ENCODE assay signal across 36 cellular contexts in genomic region chr1:199937161-199937560, GRCh38.
A peak's percentile ranks its signal among the peaks of the same experiment; 100 is the strongest.
DNase-seq lines count a peak whose midpoint lies in the region; ATAC-seq, FAIRE-seq and TF ChIP-seq lines count a peak whose summit lies in the region.
"Had no signal": no experiment of that assay in that cellular context is flagged by ENCODE, and none has a peak within 500 bp of the region (broad histone marks: within the 10 kb centered on the region; RNA-seq: fewer than 3 reads in every experiment).

No MANE protein-coding gene starts in this region.

- WGBS in HepG2 (ENCODE audit: low lambda C conversion rate), result 54% methylated on average over 4 of the region's 4 CpGs
- 95% methylated on average over 4 of the region's 4 CpGs for WGBS in right lobe of liver (ENCODE audit: insufficient coverage, low coverage, low lambda C conversion rate, missing lambda C conversion rate)
- 93% methylated on average over 4 of the region's 4 CpGs for WGBS in A549 (ENCODE audit: missing lambda C conversion rate)
- 4% methylated on average over 4 of the region's 4 CpGs for WGBS in K562 (ENCODE audit: insufficient coverage, low coverage, missing lambda C conversion rate)
- WGBS in testis, 2 donors, result 85 to 90% methylated on average over 4 of the region's 4 CpGs

- TF ChIP-seq RAD21 in HepG2 (CRISPR knock-in tag; IDR thresholded peaks at IDR 0.05) (no peak), A549 (conservative IDR thresholded peaks at IDR 0.05 in 1 of 2, IDR thresholded peaks at IDR 0.05 in 1 of 2) (no peak), K562 (CRISPR knock-in tag; conservative IDR thresholded peaks at IDR 0.05 in 1 of 2, IDR thresholded peaks at IDR 0.05 in 1 of 2) (no peak)

- no peaks in the 10 kb centered on the region for H3K9me2 ChIP-seq in PC-3 (replicated peaks; ENCODE audit: low read length)

- no peak for TF ChIP-seq EP300 in HepG2 (IDR thresholded peaks at IDR 0.05; ENCODE audit: low read depth in 2 of 2, low read length in 2 of 2)
- no peak for TF ChIP-seq EP300 in HepG2 (CRISPR knock-in tag; IDR thresholded peaks at IDR 0.05; ENCODE audit: borderline replicate concordance)
- TF ChIP-seq EP300 in A549 (IDR thresholded peaks at IDR 0.05), result no peak
- TF ChIP-seq EP300 in K562 (IDR thresholded peaks at IDR 0.05; ENCODE audit: low read length), result no peak

- no peaks in the 10 kb centered on the region for H3K9me3 Mint-ChIP-seq in activated naive CD8-positive, alpha-beta T cell treated with anti-CD3 and anti-CD28 coated beads, Interleukin-2, amount 50 U/mL, for 24 hours
- H3K9me3 Mint-ChIP-seq: CD14-positive monocyte; CD4-positive, alpha-beta T cell; CD8-positive, alpha-beta memory T cell; CD8-positive, alpha-beta T cell had no signal

- H3K36me3 Mint-ChIP-seq in activated naive CD8-positive, alpha-beta T cell treated with anti-CD3 and anti-CD28 coated beads, Interleukin-2, amount 50 U/mL, for 24 hours (ENCODE audit: low read depth), result no peaks in the 10 kb centered on the region
- H3K36me3 Mint-ChIP-seq: CD14-positive monocyte; CD4-positive, alpha-beta memory T cell; CD4-positive, CD25-positive, alpha-beta regulatory T cell; CD8-positive, alpha-beta memory T cell; CD8-positive, alpha-beta T cell had no signal

- H3K27me3 ChIP-seq in HepG2 (ENCODE audit: control insufficient read depth in 1 of 2, insufficient read depth in 2 of 2, low read length in 2 of 2), result no peaks in the 10 kb centered on the region
- H3K27me3 ChIP-seq in right lobe of liver, result no peaks in the 10 kb centered on the region
- H3K27me3 ChIP-seq in PC-3 (ENCODE audit: low read length), result no peaks in the 10 kb centered on the region
- peaks cover 0 to 2% of the 10 kb centered on the region in 2 experiments; a peak in 3 of 5 replicates for H3K27me3 ChIP-seq in K562 (ENCODE audit: control insufficient read depth in 2 of 2, insufficient read depth in 2 of 2, low read length in 2 of 2)
- H3K27me3 ChIP-seq in testis, result no peaks in the 10 kb centered on the region
- H3K27me3 ChIP-seq: BE2C; BLaER1; BLaER1 treated with 17β-estradiol and CSF1 and Interleukin-3, amounts not matched to agents 10 nM and 100 nM had no signal

- H2AFZ ChIP-seq in HepG2 (ENCODE audit: low read length) (no peak overlapping the region), PC-3 (ENCODE audit: low read length) (no peak overlapping the region), K562 (ENCODE audit: low read depth, low read length) (no peak overlapping the region)

- BruUV-seq in HepG2 (replicated peaks; lab: Mats Ljungman, UMichigan) (no TSS peak), PC-3 (replicated peaks; lab: Mats Ljungman, UMichigan) (no TSS peak), K562 (replicated peaks; lab: Mats Ljungman, UMichigan) (no TSS peak)

- intact Hi-C loops in HepG2 (cut with micrococcal nuclease; ENCODE audit: unreplicated experiment), result no loop called here
- intact Hi-C loops in right lobe of liver (cut with DNase I), result no loop called here
- intact Hi-C loops in PC-3 (cut with micrococcal nuclease), result no loop called here
- intact Hi-C loops in K562 (cut with micrococcal nuclease), result no loop called here
- intact Hi-C loops in testis (cut with DNase I; ENCODE audit: low total_unique reads), result no loop called here

- CTCF ChIA-PET in HepG2 (lab: Yijun Ruan, JAX; ENCODE audit: low intra/inter-chr PET ratio, low total read pairs), result no interaction called here
- CTCF ChIA-PET in A549 (lab: Yijun Ruan, JAX), result interaction anchor here (0.6 to 1.1 kb wide), 5 partner anchors 13 to 404 kb away, joined by 3 to 4 read pairs (median 3); no protein-coding TSS in a partner anchor
- CTCF ChIA-PET in PC-3 (lab: Charles Lee), result no interaction called here
- CTCF ChIA-PET in K562 (lab: Yijun Ruan, JAX; ENCODE audit: low intra/inter-chr PET ratio), result no interaction called here

- POLR2A ChIA-PET in HepG2 (lab: Yijun Ruan, JAX), result no interaction called here
- POLR2A ChIA-PET in A549 (lab: Yijun Ruan, JAX), result no interaction called here
- POLR2A ChIA-PET in PC-3 (lab: Charles Lee; ENCODE audit: unreplicated experiment), result interaction anchor here (0.5 kb wide), 1 partner anchor 13 kb away, joined by 4 read pairs; no protein-coding TSS in a partner anchor
- POLR2A ChIA-PET in K562 (lab: Yijun Ruan, JAX), result no interaction called here

- H3K4me1 ChIP-seq in HepG2 (ENCODE audit: insufficient read depth, low read length) (no peaks in the 10 kb centered on the region), right lobe of liver (no peaks in the 10 kb centered on the region), A549 (peaks cover 10% of the 10 kb centered on the region; the same call in 2 of the 3 replicates), PC-3 (ENCODE audit: insufficient read depth, low read length) (peaks cover 13% of the 10 kb centered on the region), K562 (replicated peaks in 1 of 2; ENCODE audit: control insufficient read depth in 2 of 2, insufficient read depth in 2 of 2, low read length in 2 of 2) (no peaks in the 10 kb centered on the region), testis (no peaks in the 10 kb centered on the region)
- H3K4me1 ChIP-seq: BE2C, BLaER1, Caco-2 had no signal

- H3K4me3 ChIP-seq in HepG2 (replicated peaks in 1 of 3; ENCODE audit: insufficient read depth in 1 of 3, low read depth in 2 of 3, low read length in 3 of 3) (no peak overlapping the region), right lobe of liver (no peak overlapping the region), A549 (no peak overlapping the region), PC-3 (ENCODE audit: low read length) (no peak overlapping the region), K562 (no peak overlapping the region), testis (no peak overlapping the region)
- H3K4me3 ChIP-seq: BLaER1; BLaER1 treated with 17β-estradiol and CSF1 and Interleukin-3, amounts not matched to agents 10 nM and 100 nM had no signal

- H3K79me2 ChIP-seq in HepG2 (ENCODE audit: insufficient read depth, low read length) (no peaks in the 10 kb centered on the region), PC-3 (ENCODE audit: low read length) (no peaks in the 10 kb centered on the region), K562 (ENCODE audit: control insufficient read depth, insufficient read depth, low read length) (no peaks in the 10 kb centered on the region)

- no peak for ATAC-seq in HepG2
- ATAC-seq in right lobe of liver, result no peak
- no peak for ATAC-seq in A549
- peak; percentile 19; the same call in 1 of the 2 replicates for ATAC-seq in PC-3
- ATAC-seq in K562, result no peak
- no peak for ATAC-seq in HG03439 (IDR thresholded peaks at IDR 0.05; ENCODE audit: unreplicated experiment)
- no peak for ATAC-seq in activated naive CD8-positive, alpha-beta T cell treated with anti-CD3 and anti-CD28 coated beads, Interleukin-2, amount 50 U/mL, for 24 hours
- ATAC-seq: CD8-positive, alpha-beta T cell had no signal

- TF ChIP-seq POLR2A in HepG2 (IDR thresholded peaks at IDR 0.05; ENCODE audit: insufficient read depth in 1 of 2, low read depth in 2 of 2, low read length in 2 of 2) (no peak), right lobe of liver (IDR thresholded peaks at IDR 0.05) (no peak), A549 (IDR thresholded peaks at IDR 0.05; ENCODE audit: low read length) (no peak), K562 (conservative IDR thresholded peaks at IDR 0.05) (no peak), testis (IDR thresholded peaks at IDR 0.05) (no peak)

- DNase-seq in HepG2 (ENCODE audit: low spot score) (no peak), right lobe of liver (no peak), A549 (ENCODE audit: low read depth in 1 of 2, low spot score in 1 of 2) (no peak), PC-3 (peak; percentile 47), K562 (ENCODE audit: extremely low read depth in 1 of 4, low spot score in 3 of 4) (no peak), testis (no peak)
- DNase-seq in activated naive CD8-positive, alpha-beta T cell treated with anti-CD3 and anti-CD28 coated beads, Interleukin-2, amount 50 U/mL, for 24 hours, result no peak
- DNase-seq: 8988T; ACHN; AML-193; BE2C; C1 segment of cervical spinal cord; Caco-2; Calu3; CD4-positive, alpha-beta memory T cell; CD4-positive, alpha-beta T cell; CD4-positive, CD25-positive, alpha-beta regulatory T cell; CD8-positive, alpha-beta memory T cell; CD8-positive, alpha-beta T cell; COR-L47; DMS 273 treated with DMSO at 0.1 percent for 48 hours; DMS153; DMS53; DMS79; DMS79 treated with DMSO at 0.1 percent for 48 hours; DND-41; EL had no signal

- no peak overlapping the region for H3K9ac ChIP-seq in HepG2 (ENCODE audit: insufficient read depth, low read depth, low read length)
- H3K9ac ChIP-seq in PC-3 (ENCODE audit: low read length), result no peak overlapping the region
- H3K9ac ChIP-seq in K562 (ENCODE audit: insufficient read depth in 1 of 2, low read depth in 2 of 2, low read length in 2 of 2), result no peak overlapping the region
- H3K9ac ChIP-seq: BLaER1; BLaER1 treated with 17β-estradiol and CSF1 and Interleukin-3, amounts not matched to agents 10 nM and 100 nM had no signal

- TF ChIP-seq CTCF in HepG2 (CRISPR knock-in tag; IDR thresholded peaks at IDR 0.05) (no peak), right lobe of liver (IDR thresholded peaks at IDR 0.05) (no peak), A549 (IDR thresholded peaks at IDR 0.05) (no peak), PC-3 (conservative IDR thresholded peaks at IDR 0.05; ENCODE audit: low read depth, low read length) (no peak), K562 (IDR thresholded peaks at IDR 0.05 in 2 of 3, conservative IDR thresholded peaks at IDR 0.05 in 1 of 3; ENCODE audit: insufficient read depth in 2 of 3, low read depth in 1 of 3, low read length in 3 of 3) (no peak), testis (IDR thresholded peaks at IDR 0.05) (no peak)

- H3K27me3 Mint-ChIP-seq in activated naive CD8-positive, alpha-beta T cell treated with anti-CD3 and anti-CD28 coated beads, Interleukin-2, amount 50 U/mL, for 24 hours, result peaks cover 43% of the 10 kb centered on the region

- H3K36me3 ChIP-seq in HepG2 (replicated peaks in 1 of 2; ENCODE audit: control insufficient read depth in 1 of 2, insufficient read depth in 2 of 2, low read length in 2 of 2) (no peaks in the 10 kb centered on the region), right lobe of liver (no peaks in the 10 kb centered on the region), PC-3 (ENCODE audit: low read depth, low read length) (no peaks in the 10 kb centered on the region), K562 (ENCODE audit: control insufficient read depth, insufficient read depth, low read length) (no peaks in the 10 kb centered on the region), testis (ENCODE audit: low read depth, missing control alignments) (no peaks in the 10 kb centered on the region)
- H3K36me3 ChIP-seq: BE2C; BLaER1; BLaER1 treated with 17β-estradiol and CSF1 and Interleukin-3, amounts not matched to agents 10 nM and 100 nM had no signal

- no peaks in the 10 kb centered on the region for H3F3A ChIP-seq in PC-3 (ENCODE audit: low read length, unreplicated experiment)

- no peaks in the 10 kb centered on the region for H3K9me1 ChIP-seq in K562 (ENCODE audit: control insufficient read depth, insufficient read depth, low read length)

- FAIRE-seq in HepG2 (lab: Jason Lieb, UNC) (no peak), A549 (lab: Jason Lieb, UNC) (no peak), K562 (lab: Jason Lieb, UNC) (no peak)
- FAIRE-seq: A204.1, D721Med had no signal

- no peak overlapping the region for H3K4me3 Mint-ChIP-seq in activated naive CD8-positive, alpha-beta T cell treated with anti-CD3 and anti-CD28 coated beads, Interleukin-2, amount 50 U/mL, for 24 hours
- H3K4me3 Mint-ChIP-seq: B cell; CD14-positive monocyte; CD4-positive, alpha-beta memory T cell; CD4-positive, alpha-beta T cell; CD4-positive, CD25-positive, alpha-beta regulatory T cell; CD8-positive, alpha-beta memory T cell; CD8-positive, alpha-beta T cell had no signal

- H3K27ac ChIP-seq in HepG2 (ENCODE audit: extremely low read length, insufficient read depth, low read length) (no peak overlapping the region), right lobe of liver (no peak overlapping the region), A549 (no peak overlapping the region), PC-3 (ENCODE audit: low read length) (no peak overlapping the region), K562 (ENCODE audit: extremely low read depth, low read depth, low read length) (no peak overlapping the region), testis (no peak overlapping the region)
- H3K27ac ChIP-seq: 22Rv1; BLaER1; BLaER1 treated with 17β-estradiol and CSF1 and Interleukin-3, amounts not matched to agents 10 nM and 100 nM; C4-2B had no signal

- in situ Hi-C loops in HepG2 (cut with HindIII; ENCODE audit: extremely low pct_ligation_motif_present, low pct_unique_long_range_greater_than_20kb) (no loop called here), K562 (cut with MboI) (no loop called here)

- H3K9me3 ChIP-seq in HepG2 (ENCODE audit: low read length) (no peaks in the 10 kb centered on the region), right lobe of liver (no peaks in the 10 kb centered on the region), A549 (no peaks in the 10 kb centered on the region), PC-3 (ENCODE audit: low read length) (no peaks in the 10 kb centered on the region), K562 (replicated peaks; ENCODE audit: control insufficient read depth, insufficient read depth, low read depth, low read length) (no peaks in the 10 kb centered on the region), testis (no peaks in the 10 kb centered on the region)
- H3K9me3 ChIP-seq: BE2C; BLaER1; BLaER1 treated with 17β-estradiol and CSF1 and Interleukin-3, amounts not matched to agents 10 nM and 100 nM; Caco-2 had no signal

- H3K27ac Mint-ChIP-seq in activated naive CD8-positive, alpha-beta T cell treated with anti-CD3 and anti-CD28 coated beads, Interleukin-2, amount 50 U/mL, for 24 hours, result no peak overlapping the region
- H3K27ac Mint-ChIP-seq: B cell; CD4-positive, alpha-beta memory T cell; CD4-positive, alpha-beta T cell; CD4-positive, CD25-positive, alpha-beta regulatory T cell; CD8-positive, alpha-beta memory T cell; CD8-positive, alpha-beta T cell had no signal

- H4K20me1 ChIP-seq in HepG2 (ENCODE audit: insufficient read depth, low read length), result no peaks in the 10 kb centered on the region
- H4K20me1 ChIP-seq in PC-3 (ENCODE audit: low read length), result no peaks in the 10 kb centered on the region
- H4K20me1 ChIP-seq in K562 (replicated peaks; ENCODE audit: control insufficient read depth, insufficient read depth, low read length), result no peaks in the 10 kb centered on the region
- H4K20me1 ChIP-seq: BLaER1; BLaER1 treated with 17β-estradiol and CSF1 and Interleukin-3, amounts not matched to agents 10 nM and 100 nM had no signal

- no peak overlapping the region for H3K4me2 ChIP-seq in HepG2 (ENCODE audit: low read depth, low read length)
- H3K4me2 ChIP-seq in A549, result no peak overlapping the region
- no peak overlapping the region for H3K4me2 ChIP-seq in PC-3 (ENCODE audit: low read length)
- H3K4me2 ChIP-seq in K562 (ENCODE audit: insufficient read depth, low read length), result no peak overlapping the region
- H3K4me2 ChIP-seq: BLaER1; BLaER1 treated with 17β-estradiol and CSF1 and Interleukin-3, amounts not matched to agents 10 nM and 100 nM had no signal

- peaks cover 21% of the 10 kb centered on the region for H3K4me1 Mint-ChIP-seq in activated naive CD8-positive, alpha-beta T cell treated with anti-CD3 and anti-CD28 coated beads, Interleukin-2, amount 50 U/mL, for 24 hours

Comparison
In these comparisons a context has a peak if more than half of its experiments do, and no peak if none do; other contexts are left out.
1. Of the 241 proteins assayed by ChIP-seq in both HepG2 and K562: peak only in HepG2: MAFF; only in K562: MAFG and NFE2; in both: none; in neither: 237; mixed calls (peak in some experiments, not most) for 1.